ENCODE assay signal across 7 cellular contexts in the genomic region with DNA sequence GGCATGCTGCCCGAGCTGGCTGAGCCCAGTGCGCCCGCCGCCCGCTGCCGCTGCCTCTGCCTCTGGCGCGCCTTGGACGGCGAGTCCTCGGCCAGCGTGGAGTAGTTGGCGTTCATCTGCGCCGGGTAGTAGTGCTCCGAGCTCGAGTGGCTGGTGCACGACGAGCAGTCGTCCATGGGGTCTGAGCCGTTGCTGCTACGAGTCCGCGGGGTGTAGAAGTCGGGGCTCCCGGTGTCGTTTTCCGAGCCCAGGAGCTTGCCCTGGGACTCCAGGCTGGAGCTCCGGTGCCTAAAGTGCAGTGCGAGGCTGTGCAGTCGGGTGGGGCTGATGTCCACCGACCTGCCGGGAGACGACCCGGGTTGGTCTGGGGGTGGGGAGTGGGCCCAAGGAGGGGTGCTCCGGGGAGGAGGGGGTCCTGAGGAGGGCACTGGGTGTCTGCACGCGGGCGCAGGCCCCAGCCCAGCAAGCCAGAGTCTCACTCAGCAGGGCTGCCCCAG.
"Had no signal": no experiment of that assay in that cellular context is flagged by ENCODE, and none has a peak within 500 bp of the region (broad histone marks: within the 10 kb centered on the region; RNA-seq: fewer than 3 reads in every experiment).

No MANE protein-coding gene starts in this region.

- DNase-seq: GM23248, HFFc6, IMR-90, KG1 had no signal

- H3K4me3 ChIP-seq: GM23248, HAP-1, K562 had no signal

- H3K4me1 ChIP-seq: HAP-1 had no signal

- H3K9ac ChIP-seq: GM23248 had no signal

- H3K27ac ChIP-seq: GM23248 had no signal

- H3K36me3 ChIP-seq: HAP-1 had no signal

- H2AFZ ChIP-seq: GM23248 had no signal

- ATAC-seq: HCT116, K562 had no signal

- H3K9me3 ChIP-seq: HAP-1 had no signal
